ENCODE assay signal across 8 cellular contexts in the genomic region with DNA sequence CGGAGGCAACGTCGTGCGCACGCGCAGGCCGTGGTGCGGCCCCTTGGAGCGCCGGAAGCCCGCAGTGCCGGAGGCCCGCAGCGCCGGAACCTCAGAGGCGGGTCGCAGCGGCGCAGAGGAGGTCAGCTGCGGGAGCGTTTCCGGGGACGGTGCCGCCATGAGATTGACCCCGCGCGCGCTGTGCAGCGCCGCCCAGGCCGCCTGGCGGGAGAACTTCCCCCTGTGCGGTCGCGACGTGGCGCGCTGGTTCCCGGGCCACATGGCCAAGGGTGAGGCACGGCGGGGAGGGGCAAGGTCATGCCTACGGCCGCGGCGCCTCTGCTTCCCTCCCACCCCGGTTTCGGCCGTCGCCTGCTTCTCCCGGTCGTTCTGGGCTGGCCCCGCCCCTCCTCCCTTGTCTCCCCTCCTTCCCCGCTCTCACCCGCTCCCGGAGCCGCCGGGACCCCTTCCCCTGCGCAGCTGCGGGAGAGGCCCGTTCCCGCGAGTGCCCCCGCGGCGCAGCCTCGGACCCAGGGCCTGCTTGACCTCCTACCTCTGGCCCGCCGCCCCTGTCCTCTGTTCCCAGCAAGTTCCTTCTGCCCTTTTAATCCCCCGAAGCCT. TPM values are rescaled to one million over a fixed set of nuclear protein-coding genes. Genes with fewer than 3 reads are reported as not detected.
DNase-seq lines count a peak whose midpoint lies in the region; FAIRE-seq and TF ChIP-seq lines count a peak whose summit lies in the region.

A gene with protein sequence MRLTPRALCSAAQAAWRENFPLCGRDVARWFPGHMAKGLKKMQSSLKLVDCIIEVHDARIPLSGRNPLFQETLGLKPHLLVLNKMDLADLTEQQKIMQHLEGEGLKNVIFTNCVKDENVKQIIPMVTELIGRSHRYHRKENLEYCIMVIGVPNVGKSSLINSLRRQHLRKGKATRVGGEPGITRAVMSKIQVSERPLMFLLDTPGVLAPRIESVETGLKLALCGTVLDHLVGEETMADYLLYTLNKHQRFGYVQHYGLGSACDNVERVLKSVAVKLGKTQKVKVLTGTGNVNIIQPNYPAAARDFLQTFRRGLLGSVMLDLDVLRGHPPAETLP (plus strand): TSS at position 94 of the 600 bp plus-strand sequence. CDS start 64 bp downstream, at position 158.

- WGBS in testis, 2 donors, result 0 to 1% methylated on average over 13 to 67 of the region's 69 CpGs

- no peaks in the 10 kb centered on the region for H3K9me3 ChIP-seq in SJCRH30 (replicated peaks)
- H3K9me3 ChIP-seq in testis, result no peaks in the 10 kb centered on the region

- DNase-seq in GF-D8 (lab: John Stamatoyannopoulos, UW) (peak; percentile 86), H54 (ENCODE audit: insufficient read length, low spot score) (no peak), LoVo (ENCODE audit: low spot score) (peak; percentile 95), SJCRH30 (peak; percentile 86 to 89), germinal center (ENCODE audit: low spot score) (peak; percentile 96), nucleus accumbens (lab: John Stamatoyannopoulos, UW) (peak; percentile 51 to 97 (median 90)), testis (peak; percentile 94)
- peak; percentile 95 for DNase-seq in activated naive CD4-positive, alpha-beta T cell treated with anti-CD3 and anti-CD28 coated beads, Interleukin-2, amount 50 U/mL, for 16 hours

- H3K27ac ChIP-seq in SJCRH30 (peak within 1 kb of the TSS; percentile 86), testis (peak within 1 kb of the TSS; percentile 69 to 85)

- no peaks in the 10 kb centered on the region for H3K27me3 ChIP-seq in SJCRH30
- H3K27me3 ChIP-seq in testis, result no peaks in the 10 kb centered on the region

- H3K36me3 ChIP-seq in SJCRH30, result peaks cover 3% of the 10 kb centered on the region; the same call in 1 of the 2 replicates
- no peaks in the 10 kb centered on the region for H3K36me3 ChIP-seq in testis (ENCODE audit: low read depth, missing control alignments)

- intact Hi-C loops in testis (cut with DNase I; ENCODE audit: low total_unique reads), result no loop called here

- peak in 2 of 3 experiments; percentile 18 to 54 for TF ChIP-seq CTCF in testis (IDR thresholded peaks at IDR 0.05)

- no peak for FAIRE-seq in H54 (lab: Jason Lieb, UNC)

- TF ChIP-seq POLR2A in H54 (IDR thresholded peaks at IDR 0.05; ENCODE audit: low read depth, low read length), result peak; percentile 51; the same call in 1 of the 2 replicates
- no peak for TF ChIP-seq POLR2A in testis (IDR thresholded peaks at IDR 0.05)

- no peaks in the 10 kb centered on the region for H3K4me1 ChIP-seq in SJCRH30
- peaks cover 20% of the 10 kb centered on the region for H3K4me1 ChIP-seq in testis

- H3K4me3 ChIP-seq in SJCRH30 (peak within 1 kb of the TSS; percentile 69), testis (peak within 1 kb of the TSS; percentile 95 to 100)

RNA-seq across cellular contexts. Expression of the gene that starts here (rescaled TPM):
- 21.7 and 26.4 TPM in 2 replicates for total RNA-seq in SJCRH30 (2014; rRNA removed; shearing (Covaris generic))
- total RNA-seq in testis, result 10 to 100 TPM; 72.9 to 84.8 TPM
- polyA plus RNA-seq in testis (ENCODE audit: insufficient read depth, low read depth, low replicate concordance), result 76.1 TPM
